In genomic region chr17:31355935-31356334, GRCh38 we compare ENCODE assay signal across 30 cellular contexts. TPM values are rescaled to one million over a fixed set of nuclear protein-coding genes. Genes with fewer than 3 reads are reported as not detected.
"Had no signal": no experiment of that assay in that cellular context is flagged by ENCODE, and none has a peak within 500 bp of the region (broad histone marks: within the 10 kb centered on the region; RNA-seq: fewer than 3 reads in every experiment).

No MANE protein-coding gene starts in this region.

- H3K27me3 Mint-ChIP-seq: naive B cell; stimulated activated memory B cell treated with anti-CD40 and anti-IgM and Interleukin-4, amounts not matched to agents 10 μg/mL and 1 μg/mL and 100 μg/mL, for 72 hours; stimulated activated naive CD8-positive, alpha-beta T cell treated with anti-CD3 and anti-CD28 coated beads, Interleukin-15, amount 100 ng/mL, for 72 hours; type B pancreatic cell had no signal

- H3K9me3 Mint-ChIP-seq: mesothelial cell of epicardium; naive B cell; natural killer cell; stimulated activated memory B cell treated with anti-CD40 and anti-IgM and Interleukin-4, amounts not matched to agents 10 μg/mL and 1 μg/mL and 100 μg/mL, for 72 hours; stimulated activated naive CD8-positive, alpha-beta T cell treated with anti-CD3 and anti-CD28 coated beads, Interleukin-15, amount 100 ng/mL, for 72 hours; type B pancreatic cell had no signal

- ATAC-seq: natural killer cell; pancreas; right cardiac atrium; stimulated activated memory B cell treated with anti-CD40 and anti-IgM and Interleukin-4, amounts not matched to agents 10 μg/mL and 1 μg/mL and 100 μg/mL, for 72 hours; stimulated activated naive CD8-positive, alpha-beta T cell treated with anti-CD3 and anti-CD28 coated beads, Interleukin-15, amount 100 ng/mL, for 72 hours had no signal

- H3K4me1 ChIP-seq: left ventricle myocardium inferior, pancreas, prostate gland, sigmoid colon, tibial nerve, uterus had no signal

- FAIRE-seq: pancreas had no signal

- H3K27ac ChIP-seq: left ventricle myocardium inferior, pancreas, prostate gland, sigmoid colon, tibial nerve, uterus had no signal

- H3K36me3 ChIP-seq: prostate gland, uterus had no signal

- H3K9me3 ChIP-seq: left ventricle myocardium inferior, pancreas, prostate gland, sigmoid colon, tibial nerve, uterus had no signal

- H3K4me2 ChIP-seq: smooth muscle cell had no signal

- DNase-seq: islet precursor cell; left ventricle myocardium inferior; mesendoderm; naive B cell; natural killer cell; nucleus accumbens; pancreas; posterior cingulate gyrus; retina; right cardiac atrium; sigmoid colon; stimulated activated CD4-positive, alpha-beta T cell treated with anti-CD3 and anti-CD28 coated beads, Interleukin-1b, Interleukin-23, amount 100 ng/mL, for 48 hours; stimulated activated CD4-positive, alpha-beta T cell treated with anti-CD3 and anti-CD28 coated beads, Interleukin-2, amount 100 ng/mL, for 48 hours; stimulated activated CD4-positive, alpha-beta T cell treated with anti-CD3 and anti-CD28 coated beads, Interleukin-4, amount 100 ng/mL, for 4 hours; stimulated activated CD8-positive, alpha-beta memory T cell treated with anti-CD3 and anti-CD28 coated beads, Interleukin-4, amount 100 ng/mL, for 48 hours; stimulated activated naive CD4-positive, alpha-beta T cell treated with Interleukin-2 at 50 U/mL for 16 hours; stimulated activated naive CD8-positive, alpha-beta T cell treated with anti-CD3 and anti-CD28 coated beads, Interleukin-15, amount 100 ng/mL, for 72 hours; substantia nigra; uterus had no signal

- H3K27ac Mint-ChIP-seq: mesothelial cell of epicardium; natural killer cell; stimulated activated memory B cell treated with anti-CD40 and anti-IgM and Interleukin-4, amounts not matched to agents 10 μg/mL and 1 μg/mL and 100 μg/mL, for 72 hours; type B pancreatic cell had no signal

- H3K4me3 ChIP-seq: left ventricle myocardium inferior, lung, pancreas, prostate gland, sigmoid colon, smooth muscle cell, tibial nerve, uterus had no signal

- H3K4me3 Mint-ChIP-seq: mesothelial cell of epicardium; naive B cell; natural killer cell; stimulated activated memory B cell treated with anti-CD40 and anti-IgM and Interleukin-4, amounts not matched to agents 10 μg/mL and 1 μg/mL and 100 μg/mL, for 72 hours; stimulated activated naive CD8-positive, alpha-beta T cell treated with anti-CD3 and anti-CD28 coated beads, Interleukin-15, amount 100 ng/mL, for 72 hours; type B pancreatic cell had no signal

- H3K4me1 Mint-ChIP-seq: mesothelial cell of epicardium; naive B cell; natural killer cell; stimulated activated memory B cell treated with anti-CD40 and anti-IgM and Interleukin-4, amounts not matched to agents 10 μg/mL and 1 μg/mL and 100 μg/mL, for 72 hours; stimulated activated naive CD8-positive, alpha-beta T cell treated with anti-CD3 and anti-CD28 coated beads, Interleukin-15, amount 100 ng/mL, for 72 hours had no signal

- H3K27me3 ChIP-seq: pancreas, sigmoid colon, tibial nerve, uterus had no signal

RNA-seq across cellular contexts. Expression of gene EVI2A, which starts 34.5 kb away (rescaled TPM):
- total RNA-seq: kidney epithelial cell, mesothelial cell of epicardium, smooth muscle cell had no signal
- polyA plus RNA-seq: neural cell had no signal

RNA-seq across cellular contexts. Expression of gene EVI2B, which starts 42.1 kb away (rescaled TPM):
- total RNA-seq: kidney epithelial cell, mesothelial cell of epicardium, smooth muscle cell had no signal
- polyA plus RNA-seq: neural cell, smooth muscle cell had no signal

RNA-seq across cellular contexts. Expression of gene OMG, which starts 58.9 kb away (rescaled TPM):
- total RNA-seq: kidney epithelial cell, lower leg skin, mesothelial cell of epicardium, prostate gland, right cardiac atrium, smooth muscle cell, tibial nerve, ureter had no signal
- polyA plus RNA-seq: neural cell had no signal
